14 cellular contexts compared by ENCODE assay signal in genomic region chr1:210915890-210916507, GRCh38.
"Had no signal": no experiment of that assay in that cellular context is flagged by ENCODE, and none has a peak within 500 bp of the region (broad histone marks: within the 10 kb centered on the region; RNA-seq: fewer than 3 reads in every experiment).

No MANE protein-coding gene starts in this region.

- ATAC-seq: heart left ventricle; left lobe of liver; stimulated activated naive CD8-positive, alpha-beta T cell treated with anti-CD3 and anti-CD28 coated beads, Interleukin-15, Interleukin-2, amounts not matched to agents 100 U/mL and 50 U/mL, for 24 hours had no signal

- DNase-seq: activated CD4-positive, CD25-positive, alpha-beta regulatory T cell treated with anti-CD3 and anti-CD28 coated beads, Interleukin-2, amount 50 U/mL, for 72 hours; activated gamma-delta T cell; foreskin melanocyte; heart left ventricle; kidney; nucleus accumbens; stimulated activated naive CD8-positive, alpha-beta T cell treated with anti-CD3 and anti-CD28 coated beads, Interleukin-15, Interleukin-2, amounts not matched to agents 100 U/mL and 50 U/mL, for 24 hours had no signal

- H3K4me1 ChIP-seq: ascending aorta, heart left ventricle, tibial nerve had no signal

- H3K36me3 ChIP-seq: ascending aorta, heart left ventricle, tibial nerve had no signal

- H3K9me3 ChIP-seq: ascending aorta, heart left ventricle, tibial nerve had no signal

- H3K27ac ChIP-seq: ascending aorta, coronary artery, heart left ventricle, skin epidermis, tibial nerve, VCaP had no signal

- H3K27me3 ChIP-seq: ascending aorta, heart left ventricle, tibial nerve had no signal

- H3K4me3 ChIP-seq: ascending aorta, coronary artery, heart left ventricle, lung, skin epidermis, tibial nerve had no signal
